Comparison of ENCODE assay signal across 15 cellular contexts in genomic region chr6:1145756-1146218, GRCh38.
DNase-seq lines count a peak whose midpoint lies in the region; ATAC-seq and TF ChIP-seq lines count a peak whose summit lies in the region.
"Had no signal": no experiment of that assay in that cellular context is flagged by ENCODE, and none has a peak within 500 bp of the region (broad histone marks: within the 10 kb centered on the region; RNA-seq: fewer than 3 reads in every experiment).

No MANE protein-coding gene starts in this region.

- H3K4me3 ChIP-seq in IMR-90 (ENCODE audit: insufficient read depth, low read depth, low read length): no peak overlapping the region
- no peak overlapping the region for H3K4me3 ChIP-seq in esophagus muscularis mucosa
- H3K4me3 ChIP-seq in mesodermal cell (ENCODE audit: extremely low read depth, insufficient read depth, low read length, poor library complexity, severe bottlenecking): no peak overlapping the region
- no peak overlapping the region for H3K4me3 ChIP-seq in smooth muscle cell
- H3K4me3 ChIP-seq: A549, GM12878, GM23248 had no signal

- H3K79me2 ChIP-seq in smooth muscle cell (ENCODE audit: low read depth): no peaks in the 10 kb centered on the region

- peaks cover 15% of the 10 kb centered on the region; the same call in 1 of the 2 replicates for H3K9me1 ChIP-seq in IMR-90 (ENCODE audit: insufficient read depth, low read length)

- no peak overlapping the region for H3K9ac ChIP-seq in IMR-90 (ENCODE audit: low read depth, low read length)
- H3K9ac ChIP-seq in smooth muscle cell (ENCODE audit: low read depth): no peak overlapping the region

- peak overlapping the region; percentile 70; the same call in 1 of the 3 replicates for H2BK15ac ChIP-seq in IMR-90 (ENCODE audit: low read depth, low read length)

- CTCF ChIA-PET in IMR-90 (lab: Yijun Ruan, JAX): no interaction called here

- H3K27me3 ChIP-seq in IMR-90 (ENCODE audit: control insufficient read depth, insufficient read depth, low read length): peaks cover 7% of the 10 kb centered on the region
- no peaks in the 10 kb centered on the region for H3K27me3 ChIP-seq in esophagus muscularis mucosa
- no peaks in the 10 kb centered on the region for H3K27me3 ChIP-seq in smooth muscle cell (ENCODE audit: low read depth)

- H3K56ac ChIP-seq in IMR-90 (ENCODE audit: extremely low read depth, insufficient read depth, low read length): no peak overlapping the region

- DNase-seq in IMR-90 (no peak), esophagus muscularis mucosa (ENCODE audit: extremely low spot score) (peak; percentile 31), smooth muscle cell (lab: John Stamatoyannopoulos, UW; ENCODE audit: unreplicated experiment) (no peak)
- DNase-seq: BE2C; CD4-positive, alpha-beta memory T cell; DMS79; GM23248 had no signal

- no peaks in the 10 kb centered on the region for H3K79me1 ChIP-seq in IMR-90 (ENCODE audit: low read depth in 1 of 2, low read length in 2 of 2)

- H3K36me3 ChIP-seq in IMR-90 (ENCODE audit: control insufficient read depth, insufficient read depth, low read length) (no peaks in the 10 kb centered on the region), esophagus muscularis mucosa (no peaks in the 10 kb centered on the region), mesodermal cell (ENCODE audit: control insufficient read depth, insufficient read depth, low read length) (no peaks in the 10 kb centered on the region), smooth muscle cell (ENCODE audit: low read depth) (no peaks in the 10 kb centered on the region)
- H3K36me3 ChIP-seq: BE2C had no signal

- no peak for TF ChIP-seq RAD21 in IMR-90 (IDR thresholded peaks at IDR 0.05; ENCODE audit: low read length)

- ATAC-seq in IMR-90 (ENCODE audit: low read depth): no peak
- no peak for ATAC-seq in HG02938 (IDR thresholded peaks at IDR 0.05; ENCODE audit: unreplicated experiment)
- no peak for ATAC-seq in GM18907 (IDR thresholded peaks at IDR 0.05; ENCODE audit: unreplicated experiment)
- no peak for ATAC-seq in HG03095 (IDR thresholded peaks at IDR 0.05; ENCODE audit: unreplicated experiment)
- ATAC-seq: A549, GM12878 had no signal

- dilution Hi-C loops in IMR-90 (cut with HindIII; ENCODE audit: low sequenced_read_pairs, unreplicated experiment): no loop called here

- POLR2A ChIA-PET in IMR-90 (lab: Charles Lee; ENCODE audit: unreplicated experiment): no interaction called here

- peak overlapping the region; percentile 66; the same call in 1 of the 2 replicates for H4K91ac ChIP-seq in IMR-90 (ENCODE audit: insufficient read depth, low read depth, low read length)

- H4K8ac ChIP-seq in IMR-90 (ENCODE audit: low read depth in 2 of 2, low read length in 2 of 2): no peak overlapping the region; a peak in 1 of 4 replicates

- H3K18ac ChIP-seq in IMR-90 (ENCODE audit: low read depth, low read length): no peak overlapping the region

- no peak overlapping the region for H4K5ac ChIP-seq in IMR-90 (ENCODE audit: low read depth, low read length)

- H4K20me1 ChIP-seq in IMR-90 (ENCODE audit: insufficient read depth, low read length): no peaks in the 10 kb centered on the region
- H4K20me1 ChIP-seq in smooth muscle cell (ENCODE audit: low read depth): no peaks in the 10 kb centered on the region

- H2AK9ac ChIP-seq in IMR-90 (replicated peaks; ENCODE audit: low read depth, low read length, poor library complexity): no peak overlapping the region

- 100% methylated on average over 1 of the region's 9 CpGs; no CpG with 5 or more reads in 1 of the 2 experiments for WGBS in IMR-90 (ENCODE audit: extremely low coverage in 2 of 2, insufficient read length in 1 of 2), 2 experiments
- WGBS in esophagus muscularis mucosa: 60% methylated on average over 9 of the region's 9 CpGs
- 69 to 76% methylated on average over 4 to 7 of the region's 9 CpGs for WGBS in mesodermal cell (ENCODE audit: insufficient coverage in 2 of 2), 2 experiments
- WGBS in smooth muscle cell (ENCODE audit: low lambda C conversion rate): 52% methylated on average over 9 of the region's 9 CpGs

- in situ Hi-C loops in IMR-90 (cut with MboI; ENCODE audit: low sequenced_read_pairs): no loop called here

- no peak overlapping the region for H2BK5ac ChIP-seq in IMR-90 (ENCODE audit: low read depth, low read length, poor library complexity, severe bottlenecking)

- H3K14ac ChIP-seq in IMR-90 (replicated peaks; ENCODE audit: low read depth, low read length): no peak overlapping the region

- peak overlapping the region; percentile 52 for H2BK120ac ChIP-seq in IMR-90 (ENCODE audit: low read depth, low read length)

- no TSS peak for BruUV-seq in IMR-90 (replicated peaks; lab: Mats Ljungman, UMichigan)

- H3K23ac ChIP-seq in IMR-90 (ENCODE audit: low read depth, low read length): no peak overlapping the region

- peak overlapping the region; percentile 72; the same call in 1 of the 2 replicates for H3K4ac ChIP-seq in IMR-90 (ENCODE audit: low read depth, low read length)

- no peaks in the 10 kb centered on the region for H3K9me3 ChIP-seq in IMR-90 (ENCODE audit: control insufficient read depth, insufficient read depth, low read length)
- H3K9me3 ChIP-seq in esophagus muscularis mucosa: no peaks in the 10 kb centered on the region
- no peaks in the 10 kb centered on the region for H3K9me3 ChIP-seq in mesodermal cell (ENCODE audit: control insufficient read depth, low read length)
- H3K9me3 ChIP-seq in smooth muscle cell (replicated peaks; ENCODE audit: low read depth): no peaks in the 10 kb centered on the region
- H3K9me3 ChIP-seq: A549, BE2C had no signal

- H3K4me2 ChIP-seq in IMR-90 (ENCODE audit: low read depth, low read length) (no peak overlapping the region), smooth muscle cell (no peak overlapping the region)
- H3K4me2 ChIP-seq: A549 had no signal

- TF ChIP-seq POLR2A in IMR-90 (IDR thresholded peaks at IDR 0.05; ENCODE audit: low read depth, low read length) (no peak), esophagus muscularis mucosa (IDR thresholded peaks at IDR 0.05; ENCODE audit: low read depth) (no peak)

- H3K4me1 ChIP-seq in IMR-90 (ENCODE audit: control insufficient read depth, insufficient read depth, low read length): peaks cover 11% of the 10 kb centered on the region
- H3K4me1 ChIP-seq in esophagus muscularis mucosa: peaks cover 0 to 5% (median 0%) of the 10 kb centered on the region in 4 donors
- H3K4me1 ChIP-seq in mesodermal cell (ENCODE audit: control insufficient read depth, insufficient read depth, low read length, poor library complexity, severe bottlenecking): peaks cover 6% of the 10 kb centered on the region
- H3K4me1 ChIP-seq in smooth muscle cell (ENCODE audit: low read depth): peaks cover 5% of the 10 kb centered on the region
- H3K4me1 ChIP-seq: A549, BE2C had no signal

- H2AFZ ChIP-seq in IMR-90 (replicated peaks; ENCODE audit: low read length, poor library complexity) (peak overlapping the region; percentile 4), smooth muscle cell (ENCODE audit: low read depth) (peak overlapping the region; percentile 11)
- H2AFZ ChIP-seq: GM23248 had no signal

- TF ChIP-seq CTCF in IMR-90 (conservative IDR thresholded peaks at IDR 0.05; ENCODE audit: low read depth, low read length) (no peak), esophagus muscularis mucosa (IDR thresholded peaks at IDR 0.05) (no peak), smooth muscle cell (IDR thresholded peaks at IDR 0.05; ENCODE audit: borderline replicate concordance, insufficient read depth, poor library complexity, severe bottlenecking) (no peak)

- intact Hi-C loops in IMR-90 (cut with micrococcal nuclease) (loop anchor here (10.0 kb wide), 1 partner anchor 211 kb away; no protein-coding TSS in a partner anchor), esophagus muscularis mucosa (cut with DNase I) (no loop called here)

- H2BK20ac ChIP-seq in IMR-90 (ENCODE audit: low read depth, low read length): peak overlapping the region; percentile 57; the same call in 1 of the 2 replicates

- H3K27ac ChIP-seq in IMR-90 (ENCODE audit: insufficient read depth, low read length) (no peak overlapping the region), esophagus muscularis mucosa (replicated peaks in 1 of 4) (no peak overlapping the region), mesodermal cell (ENCODE audit: low read depth, low read length, severe bottlenecking) (peak overlapping the region; percentile 24), smooth muscle cell (ENCODE audit: low read depth) (peak overlapping the region; percentile 63)
- H3K27ac ChIP-seq: A549, C4-2B, GM23248, HL-60 had no signal

- H3F3A ChIP-seq in smooth muscle cell (ENCODE audit: low read depth): no peaks in the 10 kb centered on the region

- no peak for TF ChIP-seq EP300 in esophagus muscularis mucosa (IDR thresholded peaks at IDR 0.05)

- H2AK5ac ChIP-seq in IMR-90 (ENCODE audit: low read depth, low read length): 0 out of 2 replicates have a peak overlapping the region, but pooled peaks have one; percentile 11

TF ChIP-seq in IMR-90, 13 proteins besides CTCF, POLR2A, EP300 and RAD21 (continues in another document):
- TF ChIP-seq NFE2L2 (IDR thresholded peaks at IDR 0.05; ENCODE audit: low read depth, low read length) (no peak), RFX5 (IDR thresholded peaks at IDR 0.05; ENCODE audit: low read depth, low read length) (no peak), USF2 (IDR thresholded peaks at IDR 0.05; ENCODE audit: low read depth, low read length) (no peak), CHD1 (IDR thresholded peaks at IDR 0.05; ENCODE audit: low read depth, low read length) (no peak), ELK1 (IDR thresholded peaks at IDR 0.05; ENCODE audit: borderline replicate concordance, low read depth, low read length) (no peak), MAFK (IDR thresholded peaks at IDR 0.05; ENCODE audit: low read depth, low read length) (no peak), MAZ (IDR thresholded peaks at IDR 0.05; ENCODE audit: borderline replicate concordance, low read depth, low read length) (no peak), CEBPB (IDR thresholded peaks at IDR 0.05; ENCODE audit: low read depth, low read length) (no peak), FOS (IDR thresholded peaks at IDR 0.05; ENCODE audit: low read depth, low read length) (no peak)

Comparison
In these comparisons a context has a peak if more than half of its experiments do, and no peak if none do; other contexts are left out.
1. H3K27ac ChIP-seq: peak in mesodermal cell (single experiment) and smooth muscle cell (single experiment); none in IMR-90 (single experiment) and esophagus muscularis mucosa (0 of 4).